ENCODE assay signal across 30 cellular contexts in genomic region chr1:55067914-55068313, GRCh38. TPM values are rescaled to one million over a fixed set of nuclear protein-coding genes. Genes with fewer than 3 reads are reported as not detected.
"Had no signal": no experiment of that assay in that cellular context is flagged by ENCODE, and none has a peak within 500 bp of the region (broad histone marks: within the 10 kb centered on the region; RNA-seq: fewer than 3 reads in every experiment).

No MANE protein-coding gene starts in this region.

- ATAC-seq: activated CD8-positive, alpha-beta T cell treated with anti-CD3 and anti-CD28 coated beads for 36 hours; activated T-cell treated with anti-CD3 and anti-CD28 coated beads, Interleukin-2, amount 50 U/mL, for 72 hours; activated T-helper 17 cell treated with anti-CD3 and anti-CD28 coated beads, Interleukin-2, amount 50 U/mL, for 72 hours; Panc1 had no signal

- DNase-seq: activated CD4-positive, alpha-beta T cell treated with anti-CD3 and anti-CD28 coated beads, Interleukin-2, amount 10 ng/mL, durations not matched to agents 24 days and 14 days; activated CD4-positive, alpha-beta T cell treated with anti-CD3 and anti-CD28 coated beads, Interleukin-2, amount 50 U/mL, for 4 hours; activated CD8-positive, alpha-beta T cell treated with anti-CD3 and anti-CD28 coated beads for 36 hours; activated effector memory CD4-positive, alpha-beta T cell treated with anti-CD3 and anti-CD28 coated beads, Interleukin-2, amount 50 U/mL, for 16 hours; activated naive CD4-positive, alpha-beta T cell; activated naive CD4-positive, alpha-beta T cell treated with anti-CD3 and anti-CD28 coated beads, Interleukin-2, amount 50 U/mL, for 16 hours; activated naive CD8-positive, alpha-beta T cell treated with anti-CD3 and anti-CD28 coated beads for 36 hours; activated T-cell treated with anti-CD3 and anti-CD28 coated beads, Interleukin-2, amount 50 U/mL, for 1 hour; activated T-cell treated with anti-CD3 and anti-CD28 coated beads, Interleukin-2, amount 50 U/mL, for 72 hours; amniotic stem cell; aorta; brain microvascular endothelial cell; central memory CD4-positive, alpha-beta T cell; Kasumi-1; KG1; MM.1S; MV-4-11; NCI-H1436 treated with DMSO at 0.1 percent for 48 hours; NCI-H510A; NCI-H526; NCI-H748 treated with DMSO at 0.1 percent for 48 hours; OCI-M1; SHP77 treated with DMSO at 0.1 percent for 48 hours; SK-N-SH had no signal

- H3K9me3 ChIP-seq: SJSA1, SK-N-SH had no signal

- H3K27ac ChIP-seq: brain microvascular endothelial cell, SJSA1 had no signal

- H3K27me3 ChIP-seq: brain microvascular endothelial cell, SJSA1 had no signal

- FAIRE-seq: TTC549 had no signal

- H3K9me2 ChIP-seq: SK-N-SH had no signal

- H3K4me3 ChIP-seq: SJSA1 had no signal

- H3K4me2 ChIP-seq: SK-N-SH had no signal

RNA-seq across cellular contexts. Expression of gene PCSK9, which starts 28.6 kb away (rescaled TPM):
- total RNA-seq: activated CD4-positive, alpha-beta T cell treated with anti-CD3 and anti-CD28 coated beads, Interleukin-2, amount 10 ng/mL, durations not matched to agents 24 days and 14 days; activated CD8-positive, alpha-beta memory T cell treated with anti-CD3 and anti-CD28 coated beads for 36 hours; activated CD8-positive, alpha-beta T cell treated with anti-CD3 and anti-CD28 coated beads for 36 hours; activated naive CD8-positive, alpha-beta T cell treated with anti-CD3 and anti-CD28 coated beads for 36 hours; activated T-cell treated with anti-CD3 and anti-CD28 coated beads, Interleukin-2, amount 50 U/mL, for 72 hours; activated T-helper 17 cell treated with anti-CD3 and anti-CD28 coated beads, Interleukin-2, amount 50 U/mL, for 72 hours; RPMI7951 had no signal
